1 cellular context compared by ENCODE assay signal in the genomic region with DNA sequence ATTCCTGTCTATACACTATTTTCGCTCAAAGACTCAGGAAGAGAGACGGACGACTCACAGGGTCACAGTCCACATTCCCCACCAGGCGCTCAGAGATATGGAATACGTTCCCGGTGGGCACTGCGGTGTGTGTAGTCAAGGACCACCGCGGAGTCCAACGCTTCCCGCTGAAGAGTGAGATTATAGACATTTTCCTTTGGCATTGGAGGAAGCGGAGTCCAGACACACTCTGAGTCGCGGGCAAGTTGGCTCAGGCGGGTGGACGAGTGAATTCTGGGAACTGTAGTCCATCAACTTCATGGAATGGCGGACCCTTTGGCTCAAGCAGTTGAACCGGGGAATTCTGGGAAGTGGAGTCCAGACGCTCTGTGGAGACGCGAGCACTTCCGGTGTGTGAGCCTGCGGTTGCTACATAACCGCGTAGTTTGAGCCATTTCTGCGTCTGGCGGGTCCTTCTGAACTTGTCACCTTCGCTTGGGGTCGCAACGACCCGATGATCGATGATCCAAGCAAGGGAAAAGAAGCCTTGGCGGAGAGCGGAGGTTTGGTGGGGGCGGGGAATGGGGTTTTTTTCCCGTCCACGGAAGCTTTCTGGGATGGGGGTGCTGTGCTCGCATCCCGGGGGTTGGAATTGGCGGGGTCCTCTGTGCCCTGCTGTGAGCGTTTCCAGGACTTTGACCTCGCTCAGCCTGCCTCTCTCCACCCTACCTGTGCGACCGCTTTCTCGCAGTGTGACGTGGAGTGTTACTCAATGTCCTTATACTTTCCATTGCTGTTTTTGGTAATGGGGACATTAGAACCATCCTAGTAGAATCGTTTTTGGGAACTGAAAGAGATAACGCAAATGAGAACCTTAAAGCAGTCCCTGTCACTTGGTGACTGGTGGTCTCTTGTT.
TF ChIP-seq lines count a peak whose summit lies in the region.

A gene (plus strand): TSS at position 392 of the 895 bp plus-strand sequence. CDS start 4,122 bp downstream, outside the sequence.

TF ChIP-seq in K562, 482 proteins besides CTCF, POLR2A, EP300 and RAD21 (continued from another document and continues in another):
- TF ChIP-seq, protein P1, sequence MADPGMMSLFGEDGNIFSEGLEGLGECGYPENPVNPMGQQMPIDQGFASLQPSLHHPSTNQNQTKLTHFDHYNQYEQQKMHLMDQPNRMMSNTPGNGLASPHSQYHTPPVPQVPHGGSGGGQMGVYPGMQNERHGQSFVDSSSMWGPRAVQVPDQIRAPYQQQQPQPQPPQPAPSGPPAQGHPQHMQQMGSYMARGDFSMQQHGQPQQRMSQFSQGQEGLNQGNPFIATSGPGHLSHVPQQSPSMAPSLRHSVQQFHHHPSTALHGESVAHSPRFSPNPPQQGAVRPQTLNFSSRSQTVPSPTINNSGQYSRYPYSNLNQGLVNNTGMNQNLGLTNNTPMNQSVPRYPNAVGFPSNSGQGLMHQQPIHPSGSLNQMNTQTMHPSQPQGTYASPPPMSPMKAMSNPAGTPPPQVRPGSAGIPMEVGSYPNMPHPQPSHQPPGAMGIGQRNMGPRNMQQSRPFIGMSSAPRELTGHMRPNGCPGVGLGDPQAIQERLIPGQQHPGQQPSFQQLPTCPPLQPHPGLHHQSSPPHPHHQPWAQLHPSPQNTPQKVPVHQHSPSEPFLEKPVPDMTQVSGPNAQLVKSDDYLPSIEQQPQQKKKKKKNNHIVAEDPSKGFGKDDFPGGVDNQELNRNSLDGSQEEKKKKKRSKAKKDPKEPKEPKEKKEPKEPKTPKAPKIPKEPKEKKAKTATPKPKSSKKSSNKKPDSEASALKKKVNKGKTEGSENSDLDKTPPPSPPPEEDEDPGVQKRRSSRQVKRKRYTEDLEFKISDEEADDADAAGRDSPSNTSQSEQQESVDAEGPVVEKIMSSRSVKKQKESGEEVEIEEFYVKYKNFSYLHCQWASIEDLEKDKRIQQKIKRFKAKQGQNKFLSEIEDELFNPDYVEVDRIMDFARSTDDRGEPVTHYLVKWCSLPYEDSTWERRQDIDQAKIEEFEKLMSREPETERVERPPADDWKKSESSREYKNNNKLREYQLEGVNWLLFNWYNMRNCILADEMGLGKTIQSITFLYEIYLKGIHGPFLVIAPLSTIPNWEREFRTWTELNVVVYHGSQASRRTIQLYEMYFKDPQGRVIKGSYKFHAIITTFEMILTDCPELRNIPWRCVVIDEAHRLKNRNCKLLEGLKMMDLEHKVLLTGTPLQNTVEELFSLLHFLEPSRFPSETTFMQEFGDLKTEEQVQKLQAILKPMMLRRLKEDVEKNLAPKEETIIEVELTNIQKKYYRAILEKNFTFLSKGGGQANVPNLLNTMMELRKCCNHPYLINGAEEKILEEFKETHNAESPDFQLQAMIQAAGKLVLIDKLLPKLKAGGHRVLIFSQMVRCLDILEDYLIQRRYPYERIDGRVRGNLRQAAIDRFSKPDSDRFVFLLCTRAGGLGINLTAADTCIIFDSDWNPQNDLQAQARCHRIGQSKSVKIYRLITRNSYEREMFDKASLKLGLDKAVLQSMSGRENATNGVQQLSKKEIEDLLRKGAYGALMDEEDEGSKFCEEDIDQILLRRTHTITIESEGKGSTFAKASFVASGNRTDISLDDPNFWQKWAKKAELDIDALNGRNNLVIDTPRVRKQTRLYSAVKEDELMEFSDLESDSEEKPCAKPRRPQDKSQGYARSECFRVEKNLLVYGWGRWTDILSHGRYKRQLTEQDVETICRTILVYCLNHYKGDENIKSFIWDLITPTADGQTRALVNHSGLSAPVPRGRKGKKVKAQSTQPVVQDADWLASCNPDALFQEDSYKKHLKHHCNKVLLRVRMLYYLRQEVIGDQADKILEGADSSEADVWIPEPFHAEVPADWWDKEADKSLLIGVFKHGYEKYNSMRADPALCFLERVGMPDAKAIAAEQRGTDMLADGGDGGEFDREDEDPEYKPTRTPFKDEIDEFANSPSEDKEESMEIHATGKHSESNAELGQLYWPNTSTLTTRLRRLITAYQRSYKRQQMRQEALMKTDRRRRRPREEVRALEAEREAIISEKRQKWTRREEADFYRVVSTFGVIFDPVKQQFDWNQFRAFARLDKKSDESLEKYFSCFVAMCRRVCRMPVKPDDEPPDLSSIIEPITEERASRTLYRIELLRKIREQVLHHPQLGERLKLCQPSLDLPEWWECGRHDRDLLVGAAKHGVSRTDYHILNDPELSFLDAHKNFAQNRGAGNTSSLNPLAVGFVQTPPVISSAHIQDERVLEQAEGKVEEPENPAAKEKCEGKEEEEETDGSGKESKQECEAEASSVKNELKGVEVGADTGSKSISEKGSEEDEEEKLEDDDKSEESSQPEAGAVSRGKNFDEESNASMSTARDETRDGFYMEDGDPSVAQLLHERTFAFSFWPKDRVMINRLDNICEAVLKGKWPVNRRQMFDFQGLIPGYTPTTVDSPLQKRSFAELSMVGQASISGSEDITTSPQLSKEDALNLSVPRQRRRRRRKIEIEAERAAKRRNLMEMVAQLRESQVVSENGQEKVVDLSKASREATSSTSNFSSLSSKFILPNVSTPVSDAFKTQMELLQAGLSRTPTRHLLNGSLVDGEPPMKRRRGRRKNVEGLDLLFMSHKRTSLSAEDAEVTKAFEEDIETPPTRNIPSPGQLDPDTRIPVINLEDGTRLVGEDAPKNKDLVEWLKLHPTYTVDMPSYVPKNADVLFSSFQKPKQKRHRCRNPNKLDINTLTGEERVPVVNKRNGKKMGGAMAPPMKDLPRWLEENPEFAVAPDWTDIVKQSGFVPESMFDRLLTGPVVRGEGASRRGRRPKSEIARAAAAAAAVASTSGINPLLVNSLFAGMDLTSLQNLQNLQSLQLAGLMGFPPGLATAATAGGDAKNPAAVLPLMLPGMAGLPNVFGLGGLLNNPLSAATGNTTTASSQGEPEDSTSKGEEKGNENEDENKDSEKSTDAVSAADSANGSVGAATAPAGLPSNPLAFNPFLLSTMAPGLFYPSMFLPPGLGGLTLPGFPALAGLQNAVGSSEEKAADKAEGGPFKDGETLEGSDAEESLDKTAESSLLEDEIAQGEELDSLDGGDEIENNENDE (IDR thresholded peaks at IDR 0.05; ENCODE audit: low read depth, low read length): no peak
- TF ChIP-seq MAFK (IDR thresholded peaks at IDR 0.05; ENCODE audit: low read length) (no peak), RBM17 (IDR thresholded peaks at IDR 0.05; ENCODE audit: borderline replicate concordance, low read depth, low read length) (no peak), ZNF436 (CRISPR knock-in tag; IDR thresholded peaks at IDR 0.05) (no peak), BMI1 (IDR thresholded peaks at IDR 0.05; ENCODE audit: low read length) (no peak), ZC3H11A (IDR thresholded peaks at IDR 0.05; ENCODE audit: low read depth, low read length) (no peak), PHB2 (IDR thresholded peaks at IDR 0.05; ENCODE audit: low read depth) (no peak), CHCHD3 (CRISPR knock-in tag; IDR thresholded peaks at IDR 0.05) (no peak), ZNF324 (CRISPR knock-in tag; IDR thresholded peaks at IDR 0.05) (no peak), SMARCC2 (IDR thresholded peaks at IDR 0.05; ENCODE audit: low read depth) (no peak), ZNF507 (tag; conservative IDR thresholded peaks at IDR 0.05) (no peak), BACH1 (tag; IDR thresholded peaks at IDR 0.05) (0 out of 2 replicates have a peak, but pooled peaks have one; percentile 14), ARID1B (IDR thresholded peaks at IDR 0.05) (no peak), TRIM24 (IDR thresholded peaks at IDR 0.05) (no peak), DDX20 (tag; IDR thresholded peaks at IDR 0.05; ENCODE audit: low read depth) (no peak), WHSC1 (IDR thresholded peaks at IDR 0.05; ENCODE audit: low read length) (no peak), SMARCA5 (IDR thresholded peaks at IDR 0.05) (no peak), SAFB2 (IDR thresholded peaks at IDR 0.05; ENCODE audit: borderline replicate concordance, low read depth, low read length, severe bottlenecking) (no peak), ZC3H8 (IDR thresholded peaks at IDR 0.05) (no peak), CHD4 (IDR thresholded peaks at IDR 0.05; ENCODE audit: insufficient read depth, insufficient replicate concordance, low read depth, low read length, poor library complexity, severe bottlenecking) (no peak), NR2C2 (CRISPR knock-in tag; IDR thresholded peaks at IDR 0.05) (peak; percentile 80), NR2C2 (tag; IDR thresholded peaks at IDR 0.05) (peak; percentile 97), ZNF311 (CRISPR knock-in tag; IDR thresholded peaks at IDR 0.05) (0 out of 2 replicates have a peak, but pooled peaks have one; percentile 9), XRCC5 (IDR thresholded peaks at IDR 0.05; ENCODE audit: low read depth, low read length) (no peak; the same call in 1 of the 2 replicates), NELFE (IDR thresholded peaks at IDR 0.05; ENCODE audit: insufficient read depth, insufficient read length) (no peak), MTA1 (IDR thresholded peaks at IDR 0.05; ENCODE audit: borderline replicate concordance) (peak; percentile 51; the same call in 1 of the 2 replicates), TBL1XR1 (IDR thresholded peaks at IDR 0.05; ENCODE audit: low read length in 2 of 2) (0 out of 4 replicates have a peak, but pooled peaks have one; percentile 14 to 25), STAT5A (IDR thresholded peaks at IDR 0.05; ENCODE audit: borderline replicate concordance, low read length) (no peak), POLR2H (tag; IDR thresholded peaks at IDR 0.05; ENCODE audit: low read depth) (no peak; the same call in 1 of the 2 replicates), ERF (CRISPR knock-in tag; IDR thresholded peaks at IDR 0.05) (no peak), RFX1 (IDR thresholded peaks at IDR 0.05) (no peak; the same call in 1 of the 2 replicates), CREB1 (IDR thresholded peaks at IDR 0.05) (peak; percentile 70), CREB1 (CRISPR knock-in tag; IDR thresholded peaks at IDR 0.05) (peak; percentile 52; the same call in 1 of the 2 replicates), GTF2A2 (tag; IDR thresholded peaks at IDR 0.05) (no peak), NFYB (IDR thresholded peaks at IDR 0.05; ENCODE audit: extremely low read depth, insufficient read length) (no peak), ZNF764 (CRISPR knock-in tag; IDR thresholded peaks at IDR 0.05; ENCODE audit: low read depth) (no peak), POLR3A (IDR thresholded peaks at IDR 0.05; ENCODE audit: borderline replicate concordance, extremely low read depth, insufficient read depth, insufficient read length) (no peak), ZNF431 (CRISPR knock-in tag; IDR thresholded peaks at IDR 0.05) (no peak)
- TF ChIP-seq, protein P2, sequence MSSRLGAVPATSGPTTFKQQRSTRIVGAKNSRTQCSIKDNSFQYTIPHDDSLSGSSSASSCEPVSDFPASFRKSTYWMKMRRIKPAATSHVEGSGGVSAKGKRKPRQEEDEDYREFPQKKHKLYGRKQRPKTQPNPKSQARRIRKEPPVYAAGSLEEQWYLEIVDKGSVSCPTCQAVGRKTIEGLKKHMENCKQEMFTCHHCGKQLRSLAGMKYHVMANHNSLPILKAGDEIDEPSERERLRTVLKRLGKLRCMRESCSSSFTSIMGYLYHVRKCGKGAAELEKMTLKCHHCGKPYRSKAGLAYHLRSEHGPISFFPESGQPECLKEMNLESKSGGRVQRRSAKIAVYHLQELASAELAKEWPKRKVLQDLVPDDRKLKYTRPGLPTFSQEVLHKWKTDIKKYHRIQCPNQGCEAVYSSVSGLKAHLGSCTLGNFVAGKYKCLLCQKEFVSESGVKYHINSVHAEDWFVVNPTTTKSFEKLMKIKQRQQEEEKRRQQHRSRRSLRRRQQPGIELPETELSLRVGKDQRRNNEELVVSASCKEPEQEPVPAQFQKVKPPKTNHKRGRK (tag; IDR thresholded peaks at IDR 0.05): no peak
- TF ChIP-seq, protein P3, sequence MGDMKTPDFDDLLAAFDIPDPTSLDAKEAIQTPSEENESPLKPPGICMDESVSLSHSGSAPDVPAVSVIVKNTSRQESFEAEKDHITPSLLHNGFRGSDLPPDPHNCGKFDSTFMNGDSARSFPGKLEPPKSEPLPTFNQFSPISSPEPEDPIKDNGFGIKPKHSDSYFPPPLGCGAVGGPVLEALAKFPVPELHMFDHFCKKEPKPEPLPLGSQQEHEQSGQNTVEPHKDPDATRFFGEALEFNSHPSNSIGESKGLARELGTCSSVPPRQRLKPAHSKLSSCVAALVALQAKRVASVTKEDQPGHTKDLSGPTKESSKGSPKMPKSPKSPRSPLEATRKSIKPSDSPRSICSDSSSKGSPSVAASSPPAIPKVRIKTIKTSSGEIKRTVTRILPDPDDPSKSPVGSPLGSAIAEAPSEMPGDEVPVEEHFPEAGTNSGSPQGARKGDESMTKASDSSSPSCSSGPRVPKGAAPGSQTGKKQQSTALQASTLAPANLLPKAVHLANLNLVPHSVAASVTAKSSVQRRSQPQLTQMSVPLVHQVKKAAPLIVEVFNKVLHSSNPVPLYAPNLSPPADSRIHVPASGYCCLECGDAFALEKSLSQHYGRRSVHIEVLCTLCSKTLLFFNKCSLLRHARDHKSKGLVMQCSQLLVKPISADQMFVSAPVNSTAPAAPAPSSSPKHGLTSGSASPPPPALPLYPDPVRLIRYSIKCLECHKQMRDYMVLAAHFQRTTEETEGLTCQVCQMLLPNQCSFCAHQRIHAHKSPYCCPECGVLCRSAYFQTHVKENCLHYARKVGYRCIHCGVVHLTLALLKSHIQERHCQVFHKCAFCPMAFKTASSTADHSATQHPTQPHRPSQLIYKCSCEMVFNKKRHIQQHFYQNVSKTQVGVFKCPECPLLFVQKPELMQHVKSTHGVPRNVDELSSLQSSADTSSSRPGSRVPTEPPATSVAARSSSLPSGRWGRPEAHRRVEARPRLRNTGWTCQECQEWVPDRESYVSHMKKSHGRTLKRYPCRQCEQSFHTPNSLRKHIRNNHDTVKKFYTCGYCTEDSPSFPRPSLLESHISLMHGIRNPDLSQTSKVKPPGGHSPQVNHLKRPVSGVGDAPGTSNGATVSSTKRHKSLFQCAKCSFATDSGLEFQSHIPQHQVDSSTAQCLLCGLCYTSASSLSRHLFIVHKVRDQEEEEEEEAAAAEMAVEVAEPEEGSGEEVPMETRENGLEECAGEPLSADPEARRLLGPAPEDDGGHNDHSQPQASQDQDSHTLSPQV (IDR thresholded peaks at IDR 0.05): no peak
- TF ChIP-seq, protein P4, sequence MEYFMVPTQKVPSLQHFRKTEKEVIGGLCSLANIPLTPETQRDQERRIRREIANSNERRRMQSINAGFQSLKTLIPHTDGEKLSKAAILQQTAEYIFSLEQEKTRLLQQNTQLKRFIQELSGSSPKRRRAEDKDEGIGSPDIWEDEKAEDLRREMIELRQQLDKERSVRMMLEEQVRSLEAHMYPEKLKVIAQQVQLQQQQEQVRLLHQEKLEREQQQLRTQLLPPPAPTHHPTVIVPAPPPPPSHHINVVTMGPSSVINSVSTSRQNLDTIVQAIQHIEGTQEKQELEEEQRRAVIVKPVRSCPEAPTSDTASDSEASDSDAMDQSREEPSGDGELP (CRISPR knock-in tag; IDR thresholded peaks at IDR 0.05; ENCODE audit: borderline replicate concordance): no peak; the same call in 1 of the 2 replicates
- TF ChIP-seq, protein P5, sequence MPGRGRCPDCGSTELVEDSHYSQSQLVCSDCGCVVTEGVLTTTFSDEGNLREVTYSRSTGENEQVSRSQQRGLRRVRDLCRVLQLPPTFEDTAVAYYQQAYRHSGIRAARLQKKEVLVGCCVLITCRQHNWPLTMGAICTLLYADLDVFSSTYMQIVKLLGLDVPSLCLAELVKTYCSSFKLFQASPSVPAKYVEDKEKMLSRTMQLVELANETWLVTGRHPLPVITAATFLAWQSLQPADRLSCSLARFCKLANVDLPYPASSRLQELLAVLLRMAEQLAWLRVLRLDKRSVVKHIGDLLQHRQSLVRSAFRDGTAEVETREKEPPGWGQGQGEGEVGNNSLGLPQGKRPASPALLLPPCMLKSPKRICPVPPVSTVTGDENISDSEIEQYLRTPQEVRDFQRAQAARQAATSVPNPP (IDR thresholded peaks at IDR 0.05; ENCODE audit: borderline replicate concordance, insufficient read depth, insufficient read length): no peak
- TF ChIP-seq, protein P6, sequence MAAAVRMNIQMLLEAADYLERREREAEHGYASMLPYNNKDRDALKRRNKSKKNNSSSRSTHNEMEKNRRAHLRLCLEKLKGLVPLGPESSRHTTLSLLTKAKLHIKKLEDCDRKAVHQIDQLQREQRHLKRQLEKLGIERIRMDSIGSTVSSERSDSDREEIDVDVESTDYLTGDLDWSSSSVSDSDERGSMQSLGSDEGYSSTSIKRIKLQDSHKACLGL (CRISPR knock-in tag; IDR thresholded peaks at IDR 0.05; ENCODE audit: borderline replicate concordance, poor library complexity, severe bottlenecking): no peak
